ENCODE assay signal across 24 cellular contexts in the genomic region with DNA sequence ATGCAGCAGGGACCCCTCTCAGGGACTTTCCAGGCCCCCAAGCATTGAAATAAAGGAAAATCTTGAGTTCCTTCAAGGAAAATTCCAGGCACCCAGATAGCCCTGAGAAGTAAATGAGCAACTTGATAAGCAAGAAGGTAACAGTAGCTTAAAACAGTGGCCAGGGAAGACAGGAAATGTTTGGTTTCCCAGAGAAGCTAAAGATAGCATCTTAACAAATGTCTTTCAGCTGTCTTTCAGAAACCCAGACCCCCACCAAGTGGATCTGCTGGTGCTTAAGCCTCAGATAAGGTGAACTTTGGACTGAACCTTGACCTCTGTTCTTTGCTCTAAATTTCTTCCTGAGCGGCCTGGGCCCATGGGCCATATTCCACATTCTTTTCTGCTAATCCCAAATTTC.
"Had no signal": no experiment of that assay in that cellular context is flagged by ENCODE, and none has a peak within 500 bp of the region (broad histone marks: within the 10 kb centered on the region; RNA-seq: fewer than 3 reads in every experiment).

No MANE protein-coding gene starts in this region.

- H3K9me3 ChIP-seq: MG63, SJSA1, SK-N-SH had no signal

- H3K4me1 ChIP-seq: SJSA1 had no signal

- H3K27me3 ChIP-seq: MG63, SJSA1 had no signal

- H3K9ac ChIP-seq: SK-N-SH had no signal

- H3K4me2 ChIP-seq: SK-N-SH had no signal

- ATAC-seq: HepG2, T-cell had no signal

- H3K27ac ChIP-seq: SJSA1 had no signal

- DNase-seq: IMR-90, Karpas-422, KG1, MG63, NCI-H1092 treated with DMSO at 0.1 percent for 48 hours, NCI-H1436, NCI-H187, NCI-H2029, NCI-H2081 treated with DMSO at 0.1 percent for 48 hours, NCI-H2171, NCI-H226, NCI-H446, NCI-H510A, NCI-H524 treated with DMSO at 0.1 percent for 48 hours, NCI-H69, NCI-H774, Right ventricle myocardium superior, RPMI8226, SIG-M5, SK-N-SH, SW 1271, T-cell had no signal

- H3K4me3 ChIP-seq: MG63, SJSA1 had no signal

- H3K36me3 ChIP-seq: MG63, SJSA1 had no signal
